ENCODE assay signal across 26 cellular contexts in genomic region chr12:66552753-66553152, GRCh38.
"Had no signal": no experiment of that assay in that cellular context is flagged by ENCODE, and none has a peak within 500 bp of the region (broad histone marks: within the 10 kb centered on the region; RNA-seq: fewer than 3 reads in every experiment).

No MANE protein-coding gene starts in this region.

- ATAC-seq: heart right ventricle; left lung; lower lobe of right lung; right lobe of liver; stimulated activated effector memory CD8-positive, alpha-beta T cell treated with anti-CD3 and anti-CD28 coated beads, Interleukin-12 subunit alpha, Interleukin-12 subunit beta, amount 100 ng/mL, for 72 hours; T-helper 17 cell had no signal

- H3K27ac ChIP-seq: colonic mucosa, heart right ventricle, left lung, lower lobe of right lung, ovary, right lobe of liver, skin epidermis, thoracic aorta, vagina had no signal

- H3K36me3 ChIP-seq: colonic mucosa, heart right ventricle, left lung, lower lobe of right lung, ovary, right lobe of liver, thoracic aorta, vagina had no signal

- H3K4me1 ChIP-seq: colonic mucosa, heart right ventricle, left lung, lower lobe of right lung, right lobe of liver, vagina had no signal

- DNase-seq: activated CD4-positive, alpha-beta memory T cell treated with anti-CD3 and anti-CD28 coated beads, Interleukin-2, amount 10 ng/mL, durations not matched to agents 7 days and 5 days; activated CD4-positive, alpha-beta T cell treated with anti-CD3 and anti-CD28 coated beads, Interleukin-2, amount 10 ng/mL, durations not matched to agents 7 days and 5 days; activated CD4-positive, CD25-positive, alpha-beta regulatory T cell treated with anti-CD3 and anti-CD28 coated beads, Interleukin-2, amount 50 U/mL, for 72 hours; activated CD8-positive, alpha-beta memory T cell treated with anti-CD3 and anti-CD28 coated beads, Interleukin-2, amount 50 U/mL, for 48 hours; activated gamma-delta T cell; activated naive CD4-positive, alpha-beta T cell treated with anti-CD3 and anti-CD28 coated beads, Interleukin-2, amount 10 ng/mL, durations not matched to agents 7 days and 5 days; activated naive CD8-positive, alpha-beta T cell treated with anti-CD3 and anti-CD28 coated beads, Interleukin-2, amount 10 ng/mL, durations not matched to agents 7 days and 5 days; activated T-cell treated with anti-CD3 and anti-CD28 coated beads, Interleukin-2, amount 50 U/mL, for 24 hours; amygdala; colonic mucosa; effector CD8-positive, alpha-beta T cell; heart right ventricle; kidney glomerular epithelial cell; left lung; lower lobe of right lung; nephron progenitor cell; ovary; right lobe of liver; stimulated activated CD4-positive, alpha-beta T cell treated with anti-CD3 and anti-CD28 coated beads, Interleukin-12 subunit alpha, Interleukin-12 subunit beta, amount 100 ng/mL, for 4 hours; stimulated activated CD4-positive, alpha-beta T cell treated with anti-CD3 and anti-CD28 coated beads, Interleukin-4, amount 100 ng/mL, for 24 hours; T-helper 17 cell; T1000 had no signal

- H3K9me3 ChIP-seq: colonic mucosa, left lung, lower lobe of right lung, ovary, right lobe of liver, thoracic aorta, vagina had no signal

- H3K27me3 ChIP-seq: colonic mucosa, heart right ventricle, left lung, ovary, right lobe of liver, vagina had no signal

- H3K4me3 ChIP-seq: colonic mucosa, heart right ventricle, left lung, lower lobe of right lung, ovary, right lobe of liver, skin epidermis, thoracic aorta, vagina had no signal
